ENCODE assay signal across 8 cellular contexts in genomic region chr19:16660763-16661479, GRCh38.
DNase-seq lines count a peak whose midpoint lies in the region; ATAC-seq and TF ChIP-seq lines count a peak whose summit lies in the region.

Gene TMEM38A, plus strand, starts transcription at chr19:16661139. Its CDS starts 79 bp downstream, at chr19:16661218.

- H3K27ac Mint-ChIP-seq in effector memory CD8-positive, alpha-beta T cell = peak within 1 kb of the TSS; percentile 84 to 97
- H3K27ac Mint-ChIP-seq in stimulated activated naive CD8-positive, alpha-beta T cell treated with anti-CD3 and anti-CD28 coated beads, Interleukin-15, amount 100 ng/mL, for 72 hours = peak within 1 kb of the TSS; percentile 95 to 96

- ATAC-seq in effector memory CD8-positive, alpha-beta T cell (replicated peaks) = no peak
- peak; percentile 8 for ATAC-seq in stimulated activated naive CD8-positive, alpha-beta T cell treated with anti-CD3 and anti-CD28 coated beads, Interleukin-15, amount 100 ng/mL, for 72 hours

- H3K36me3 Mint-ChIP-seq in effector memory CD8-positive, alpha-beta T cell (ENCODE audit: insufficient read depth) = peaks cover 43% of the 10 kb centered on the region

- H3K27me3 Mint-ChIP-seq in effector memory CD8-positive, alpha-beta T cell = peaks cover 6% of the 10 kb centered on the region in 2 donors
- H3K27me3 Mint-ChIP-seq in stimulated activated naive CD8-positive, alpha-beta T cell treated with anti-CD3 and anti-CD28 coated beads, Interleukin-15, amount 100 ng/mL, for 72 hours = peaks cover 11% of the 10 kb centered on the region

- H3K4me1 Mint-ChIP-seq in effector memory CD8-positive, alpha-beta T cell (ENCODE audit: low read depth in 2 of 2) = peaks cover 25 to 32% of the 10 kb centered on the region in 2 donors
- H3K4me1 Mint-ChIP-seq in stimulated activated naive CD8-positive, alpha-beta T cell treated with anti-CD3 and anti-CD28 coated beads, Interleukin-15, amount 100 ng/mL, for 72 hours = peaks cover 43% of the 10 kb centered on the region

- TF ChIP-seq RAD21 in Ishikawa (IDR thresholded peaks at IDR 0.05; ENCODE audit: low read depth) = no peak

- DNase-seq in NCI-H2196 (lab: John Stamatoyannopoulos, UW; ENCODE audit: unreplicated experiment) (peak; percentile 60), NCI-H2196 treated with DMSO at 0.1 percent for 48 hours (lab: John Stamatoyannopoulos, UW; ENCODE audit: unreplicated experiment) (no peak), midbrain (lab: John Stamatoyannopoulos, UW) (peak; percentile 29), AML-193 (lab: John Stamatoyannopoulos, UW) (no peak)
- peak; percentile 13 to 18 for DNase-seq in activated CD4-positive, alpha-beta T cell treated with anti-CD3 and anti-CD28 coated beads, Interleukin-2, amount 50 U/mL, for 4 hours
- DNase-seq in effector memory CD8-positive, alpha-beta T cell = peak; percentile 7 to 24 (median 20)
- peak; percentile 42 for DNase-seq in stimulated activated naive CD8-positive, alpha-beta T cell treated with anti-CD3 and anti-CD28 coated beads, Interleukin-15, amount 100 ng/mL, for 72 hours

- no peak for TF ChIP-seq EP300 in Ishikawa (IDR thresholded peaks at IDR 0.05; ENCODE audit: borderline replicate concordance)

- peak within 1 kb of the TSS; percentile 94 to 96 for H3K4me3 Mint-ChIP-seq in effector memory CD8-positive, alpha-beta T cell
- peak within 1 kb of the TSS; percentile 95 to 96 for H3K4me3 Mint-ChIP-seq in stimulated activated naive CD8-positive, alpha-beta T cell treated with anti-CD3 and anti-CD28 coated beads, Interleukin-15, amount 100 ng/mL, for 72 hours

- no peaks in the 10 kb centered on the region for H3K9me3 Mint-ChIP-seq in effector memory CD8-positive, alpha-beta T cell
- H3K9me3 Mint-ChIP-seq in stimulated activated naive CD8-positive, alpha-beta T cell treated with anti-CD3 and anti-CD28 coated beads, Interleukin-15, amount 100 ng/mL, for 72 hours = no peaks in the 10 kb centered on the region

TF ChIP-seq in Ishikawa, 13 proteins besides CTCF, POLR2A, EP300 and RAD21:
- TF ChIP-seq EGR1 (IDR thresholded peaks at IDR 0.05) (peak; percentile 52; the same call in 1 of the 2 replicates), FOXM1 (IDR thresholded peaks at IDR 0.05; ENCODE audit: borderline replicate concordance, low read depth) (no peak), TAF1 (IDR thresholded peaks at IDR 0.05; ENCODE audit: low read depth) (0 out of 2 replicates have a peak, but pooled peaks have one; percentile 41), TEAD4 (IDR thresholded peaks at IDR 0.05) (0 out of 2 replicates have a peak, but pooled peaks have one; percentile 3)

Comparison
In these comparisons a context has a peak if more than half of its experiments do, and no peak if none do; other contexts are left out.
1. DNase-seq: peak in NCI-H2196 (single experiment), activated CD4-positive, alpha-beta T cell treated with anti-CD3 and anti-CD28 coated beads, Interleukin-2, amount 50 U/mL, for 4 hours (2 of 2), effector memory CD8-positive, alpha-beta T cell (3 of 3), midbrain (single experiment) and stimulated activated naive CD8-positive, alpha-beta T cell treated with anti-CD3 and anti-CD28 coated beads, Interleukin-15, amount 100 ng/mL, for 72 hours (2 of 2); none in NCI-H2196 treated with DMSO at 0.1 percent for 48 hours (single experiment) and AML-193 (0 of 2).